ENCODE assay signal across 8 cellular contexts in genomic region chrX:3815896-3816664, GRCh38.
DNase-seq lines count a peak whose midpoint lies in the region; ATAC-seq and TF ChIP-seq lines count a peak whose summit lies in the region.

No MANE protein-coding gene starts in this region.

- no peaks in the 10 kb centered on the region for H3K9me3 Mint-ChIP-seq in mesothelial cell of epicardium
- no peaks in the 10 kb centered on the region for H3K9me3 Mint-ChIP-seq in stimulated activated naive CD8-positive, alpha-beta T cell treated with anti-CD3 and anti-CD28 coated beads, Interleukin-15, amount 100 ng/mL, for 72 hours

- TF ChIP-seq CTCF in C4-2B (conservative IDR thresholded peaks at IDR 0.05) = peak; percentile 6; the same call in 1 of the 2 replicates
- TF ChIP-seq CTCF in mesothelial cell of epicardium (IDR thresholded peaks at IDR 0.05; ENCODE audit: unreplicated experiment) = no peak

- peaks cover 20% of the 10 kb centered on the region for H3K4me1 Mint-ChIP-seq in mesothelial cell of epicardium
- H3K4me1 Mint-ChIP-seq in stimulated activated naive CD8-positive, alpha-beta T cell treated with anti-CD3 and anti-CD28 coated beads, Interleukin-15, amount 100 ng/mL, for 72 hours = peaks cover 13% of the 10 kb centered on the region

- no peaks in the 10 kb centered on the region for H3K36me3 ChIP-seq in effector memory CD4-positive, alpha-beta T cell (ENCODE audit: control insufficient read depth, insufficient read depth, low read length)

- peak; percentile 55 for DNase-seq in NCI-H2107 treated with DMSO at 0.1 percent for 48 hours (lab: John Stamatoyannopoulos, UW; ENCODE audit: unreplicated experiment)
- DNase-seq in activated CD4-positive, alpha-beta T cell treated with anti-CD3 and anti-CD28 coated beads, Interleukin-2, amount 50 U/mL, for 4 hours = peak; percentile 2 to 5
- peak in 1 of 3 donors; percentile 8 for DNase-seq in effector memory CD4-positive, alpha-beta T cell
- peak; percentile 39 to 72 for DNase-seq in mesothelial cell of epicardium (ENCODE audit: low spot score in 2 of 2, unreplicated experiment in 2 of 2)
- peak; percentile 17 to 37 for DNase-seq in stimulated activated naive CD8-positive, alpha-beta T cell treated with anti-CD3 and anti-CD28 coated beads, Interleukin-15, amount 100 ng/mL, for 72 hours

- H3K27ac Mint-ChIP-seq in mesothelial cell of epicardium = peak overlapping the region; percentile 93
- H3K27ac Mint-ChIP-seq in stimulated activated naive CD8-positive, alpha-beta T cell treated with anti-CD3 and anti-CD28 coated beads, Interleukin-15, amount 100 ng/mL, for 72 hours = peak overlapping the region; percentile 74

- H3K27me3 ChIP-seq in effector memory CD4-positive, alpha-beta T cell (replicated peaks; ENCODE audit: control insufficient read depth, insufficient read depth, low read length, poor library complexity, severe bottlenecking) = no peaks in the 10 kb centered on the region

- peak overlapping the region; percentile 96 for H3K27ac ChIP-seq in C4-2B
- H3K27ac ChIP-seq in effector memory CD4-positive, alpha-beta T cell (ENCODE audit: insufficient read depth, low read length, poor library complexity, severe bottlenecking) = peak overlapping the region; percentile 68

- H3K4me3 ChIP-seq in effector memory CD4-positive, alpha-beta T cell (ENCODE audit: insufficient read depth, low read depth, low read length, poor library complexity, severe bottlenecking) = peak overlapping the region; percentile 63

- H3K27me3 Mint-ChIP-seq in mesothelial cell of epicardium (ENCODE audit: low read depth) = no peaks in the 10 kb centered on the region
- H3K27me3 Mint-ChIP-seq in stimulated activated naive CD8-positive, alpha-beta T cell treated with anti-CD3 and anti-CD28 coated beads, Interleukin-15, amount 100 ng/mL, for 72 hours = no peaks in the 10 kb centered on the region

- H3K4me3 Mint-ChIP-seq in mesothelial cell of epicardium = peak overlapping the region; percentile 96
- H3K4me3 Mint-ChIP-seq in stimulated activated naive CD8-positive, alpha-beta T cell treated with anti-CD3 and anti-CD28 coated beads, Interleukin-15, amount 100 ng/mL, for 72 hours = peak overlapping the region; percentile 82 to 92

- no peaks in the 10 kb centered on the region for H3K9me3 ChIP-seq in effector memory CD4-positive, alpha-beta T cell (ENCODE audit: control insufficient read depth, low read length)

- peak; percentile 14 for ATAC-seq in GM21390 (IDR thresholded peaks at IDR 0.05; ENCODE audit: unreplicated experiment)
- ATAC-seq in stimulated activated naive CD8-positive, alpha-beta T cell treated with anti-CD3 and anti-CD28 coated beads, Interleukin-15, amount 100 ng/mL, for 72 hours = peak; percentile 32
- no peak for ATAC-seq in HG03378 (IDR thresholded peaks at IDR 0.05; ENCODE audit: unreplicated experiment)

- H3K36me3 Mint-ChIP-seq in mesothelial cell of epicardium = peaks cover 23% of the 10 kb centered on the region

- H3K4me1 ChIP-seq in effector memory CD4-positive, alpha-beta T cell (ENCODE audit: control insufficient read depth, insufficient read depth, low read length, poor library complexity, severe bottlenecking) = peaks cover 17% of the 10 kb centered on the region
